ENCODE assay signal across 29 cellular contexts in the genomic region with DNA sequence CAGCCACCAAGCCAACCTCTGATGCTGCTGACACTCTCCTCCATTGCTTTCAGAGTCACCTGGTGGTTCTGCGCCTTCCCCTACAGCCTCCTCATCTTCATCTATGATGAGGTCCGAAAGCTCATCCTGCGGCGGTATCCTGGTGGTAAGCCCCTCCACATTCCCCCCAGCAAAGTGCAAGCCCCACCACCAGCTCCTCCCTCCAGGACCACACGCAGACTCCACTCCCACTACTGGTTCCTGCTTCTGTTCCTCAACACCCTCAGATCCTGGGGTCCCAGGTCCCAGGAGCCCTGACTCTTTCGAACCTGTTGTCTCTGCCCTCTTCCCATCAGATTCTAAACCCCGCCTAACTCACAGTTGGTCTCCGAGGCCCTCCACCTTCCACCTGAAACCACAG. TPM values are rescaled to one million over a fixed set of nuclear protein-coding genes. Genes with fewer than 3 reads are reported as not detected.
"Had no signal": no experiment of that assay in that cellular context is flagged by ENCODE, and none has a peak within 500 bp of the region (broad histone marks: within the 10 kb centered on the region; RNA-seq: fewer than 3 reads in every experiment).

No MANE protein-coding gene starts in this region.

- DNase-seq: activated CD4-positive, alpha-beta memory T cell treated with anti-CD3 and anti-CD28 coated beads, Interleukin-2, amount 10 ng/mL, durations not matched to agents 7 days and 5 days; activated CD4-positive, alpha-beta T cell treated with anti-CD3 and anti-CD28 coated beads for 1 hour; activated CD4-positive, alpha-beta T cell treated with anti-CD3 and anti-CD28 coated beads for 4 hours; activated CD4-positive, alpha-beta T cell treated with anti-CD3 and anti-CD28 coated beads, Interleukin-2, amount 10 ng/mL, durations not matched to agents 7 days and 5 days; activated CD4-positive, alpha-beta T cell treated with anti-CD3 and anti-CD28 coated beads, Interleukin-2, amount 50 U/mL, for 4 hours; activated CD8-positive, alpha-beta memory T cell treated with anti-CD3 and anti-CD28 coated beads, Interleukin-2, amount 50 U/mL, for 48 hours; activated effector memory CD4-positive, alpha-beta T cell treated with Interleukin-2 at 50 U/mL for 16 hours; activated gamma-delta T cell treated with Interleukin-2 at 50 U/mL for 16 hours; activated naive CD4-positive, alpha-beta T cell treated with anti-CD3 and anti-CD28 coated beads, Interleukin-2, amount 50 U/mL, for 16 hours; activated naive CD4-positive, alpha-beta T cell treated with Interleukin-2 at 50 U/mL for 16 hours; activated T-cell treated with anti-CD3 and anti-CD28 coated beads for 4 hours; activated T-cell treated with anti-CD3 and anti-CD28 coated beads, Interleukin-2, amount 50 U/mL, for 24 hours; amniotic stem cell; anterior cingulate cortex; body of pancreas; central memory CD4-positive, alpha-beta T cell; cortex of kidney; dermis blood vessel endothelial cell; effector CD4-positive, alpha-beta T cell; effector memory CD8-positive, alpha-beta T cell; erythroblast; esophagus squamous epithelium; foreskin melanocyte; T-helper 1 cell; T-helper 2 cell had no signal

- H3K9me3 ChIP-seq: body of pancreas, esophagus squamous epithelium had no signal

- H3K36me3 Mint-ChIP-seq: activated naive CD8-positive, alpha-beta T cell had no signal

- H3K27me3 ChIP-seq: body of pancreas, esophagus squamous epithelium had no signal

- H3K4me1 Mint-ChIP-seq: activated CD4-positive, alpha-beta memory T cell treated with anti-CD3 and anti-CD28 coated beads, Interleukin-2, amount 10 ng/mL, durations not matched to agents 7 days and 5 days; activated CD4-positive, alpha-beta T cell treated with anti-CD3 and anti-CD28 coated beads, Interleukin-2, amount 10 ng/mL, durations not matched to agents 7 days and 5 days; activated T-helper 17 cell treated with anti-CD3 and anti-CD28 coated beads, Interleukin-2, amount 50 U/mL, for 72 hours had no signal

- H3K27ac Mint-ChIP-seq: activated CD4-positive, alpha-beta memory T cell treated with anti-CD3 and anti-CD28 coated beads, Interleukin-2, amount 10 ng/mL, durations not matched to agents 7 days and 5 days; activated CD4-positive, alpha-beta T cell treated with anti-CD3 and anti-CD28 coated beads, Interleukin-2, amount 10 ng/mL, durations not matched to agents 7 days and 5 days; activated naive CD8-positive, alpha-beta T cell; activated T-cell treated with anti-CD3 and anti-CD28 coated beads, Interleukin-2, amount 50 U/mL, for 24 hours; activated T-helper 17 cell treated with anti-CD3 and anti-CD28 coated beads, Interleukin-2, amount 50 U/mL, for 72 hours; effector memory CD8-positive, alpha-beta T cell had no signal

- H3K36me3 ChIP-seq: esophagus squamous epithelium had no signal

- H3K4me1 ChIP-seq: body of pancreas, esophagus squamous epithelium had no signal

- H3K27ac ChIP-seq: body of pancreas, esophagus squamous epithelium had no signal

- H3K4me3 ChIP-seq: body of pancreas, esophagus squamous epithelium had no signal

- H3K27me3 Mint-ChIP-seq: activated naive CD8-positive, alpha-beta T cell had no signal

- H3K9me3 Mint-ChIP-seq: activated CD4-positive, alpha-beta memory T cell treated with anti-CD3 and anti-CD28 coated beads, Interleukin-2, amount 10 ng/mL, durations not matched to agents 7 days and 5 days; activated CD4-positive, alpha-beta T cell treated with anti-CD3 and anti-CD28 coated beads, Interleukin-2, amount 10 ng/mL, durations not matched to agents 7 days and 5 days; activated T-cell treated with anti-CD3 and anti-CD28 coated beads, Interleukin-2, amount 50 U/mL, for 24 hours; activated T-helper 17 cell treated with anti-CD3 and anti-CD28 coated beads, Interleukin-2, amount 50 U/mL, for 72 hours; effector memory CD8-positive, alpha-beta T cell had no signal

- H3K4me3 Mint-ChIP-seq: activated CD4-positive, alpha-beta memory T cell treated with anti-CD3 and anti-CD28 coated beads, Interleukin-2, amount 10 ng/mL, durations not matched to agents 7 days and 5 days; activated CD4-positive, alpha-beta T cell treated with anti-CD3 and anti-CD28 coated beads, Interleukin-2, amount 10 ng/mL, durations not matched to agents 7 days and 5 days; activated naive CD8-positive, alpha-beta T cell; activated T-cell treated with anti-CD3 and anti-CD28 coated beads, Interleukin-2, amount 50 U/mL, for 24 hours; activated T-helper 17 cell treated with anti-CD3 and anti-CD28 coated beads, Interleukin-2, amount 50 U/mL, for 72 hours; effector memory CD8-positive, alpha-beta T cell had no signal

- ATAC-seq: activated T-helper 17 cell treated with anti-CD3 and anti-CD28 coated beads, Interleukin-2, amount 50 U/mL, for 72 hours; body of pancreas; effector memory CD8-positive, alpha-beta T cell had no signal

RNA-seq across cellular contexts. Expression of gene ATP1A4, which starts 11.6 kb away (rescaled TPM):
- total RNA-seq: activated CD4-positive, alpha-beta T cell treated with anti-CD3 and anti-CD28 coated beads, Interleukin-2, amount 10 ng/mL, durations not matched to agents 7 days and 5 days; body of pancreas; dermis blood vessel endothelial cell; fibroblast of lung; fibroblast of villous mesenchyme had no signal
- polyA plus RNA-seq: fibroblast of lung had no signal

RNA-seq across cellular contexts. Expression of gene ATP1A2, which starts 24.3 kb away (rescaled TPM):
- total RNA-seq: activated CD4-positive, alpha-beta memory T cell treated with anti-CD3 and anti-CD28 coated beads, Interleukin-2, amount 10 ng/mL, durations not matched to agents 7 days and 5 days; activated CD4-positive, alpha-beta T cell treated with anti-CD3 and anti-CD28 coated beads, Interleukin-2, amount 10 ng/mL, durations not matched to agents 7 days and 5 days; activated T-helper 17 cell treated with anti-CD3 and anti-CD28 coated beads, Interleukin-2, amount 50 U/mL, for 72 hours; dermis blood vessel endothelial cell; fibroblast of villous mesenchyme had no signal

RNA-seq across cellular contexts. Expression of gene CASQ1, which starts 50.5 kb away (rescaled TPM):
- total RNA-seq: activated CD4-positive, alpha-beta T cell treated with anti-CD3 and anti-CD28 coated beads, Interleukin-2, amount 10 ng/mL, durations not matched to agents 7 days and 5 days; activated T-helper 17 cell treated with anti-CD3 and anti-CD28 coated beads, Interleukin-2, amount 50 U/mL, for 72 hours; body of pancreas; dermis blood vessel endothelial cell; fibroblast of villous mesenchyme had no signal

RNA-seq across cellular contexts. Expression of gene KCNJ9, which starts 58.5 kb away (rescaled TPM):
- total RNA-seq: activated CD4-positive, alpha-beta memory T cell treated with anti-CD3 and anti-CD28 coated beads, Interleukin-2, amount 10 ng/mL, durations not matched to agents 7 days and 5 days; activated CD4-positive, alpha-beta T cell treated with anti-CD3 and anti-CD28 coated beads, Interleukin-2, amount 10 ng/mL, durations not matched to agents 7 days and 5 days; body of pancreas; dermis blood vessel endothelial cell; esophagus squamous epithelium; fibroblast of villous mesenchyme had no signal
- polyA plus RNA-seq: fibroblast of lung had no signal
